4 cellular contexts compared by ENCODE assay signal in genomic region chr15:90228960-90229359, GRCh38. TPM values are rescaled to one million over a fixed set of nuclear protein-coding genes. Genes with fewer than 3 reads are reported as not detected.
DNase-seq lines count a peak whose midpoint lies in the region.
"Had no signal": no experiment of that assay in that cellular context is flagged by ENCODE, and none has a peak within 500 bp of the region (broad histone marks: within the 10 kb centered on the region; RNA-seq: fewer than 3 reads in every experiment).

No MANE protein-coding gene starts in this region.

- no peak for DNase-seq in activated naive CD8-positive, alpha-beta T cell treated with anti-CD3 and anti-CD28 coated beads for 36 hours
- DNase-seq: ACHN; activated CD4-positive, CD25-positive, alpha-beta regulatory T cell treated with anti-CD3 and anti-CD28 coated beads, Interleukin-2, amount 50 U/mL, for 72 hours had no signal

- no peak overlapping the region for H3K4me3 Mint-ChIP-seq in activated naive CD8-positive, alpha-beta T cell
- no peak overlapping the region for H3K4me3 Mint-ChIP-seq in activated naive CD8-positive, alpha-beta T cell treated with anti-CD3 and anti-CD28 coated beads for 36 hours

- no peaks in the 10 kb centered on the region for H3K27me3 Mint-ChIP-seq in activated naive CD8-positive, alpha-beta T cell
- no peaks in the 10 kb centered on the region for H3K27me3 Mint-ChIP-seq in activated naive CD8-positive, alpha-beta T cell treated with anti-CD3 and anti-CD28 coated beads for 36 hours

- peaks cover 11% of the 10 kb centered on the region for H3K36me3 Mint-ChIP-seq in activated naive CD8-positive, alpha-beta T cell
- peaks cover 26% of the 10 kb centered on the region for H3K36me3 Mint-ChIP-seq in activated naive CD8-positive, alpha-beta T cell treated with anti-CD3 and anti-CD28 coated beads for 36 hours

- no peaks in the 10 kb centered on the region for H3K9me3 Mint-ChIP-seq in activated naive CD8-positive, alpha-beta T cell (ENCODE audit: low read depth)
- H3K9me3 Mint-ChIP-seq in activated naive CD8-positive, alpha-beta T cell treated with anti-CD3 and anti-CD28 coated beads for 36 hours = no peaks in the 10 kb centered on the region

- peaks cover 39% of the 10 kb centered on the region for H3K4me1 Mint-ChIP-seq in activated naive CD8-positive, alpha-beta T cell (ENCODE audit: low read depth)
- H3K4me1 Mint-ChIP-seq in activated naive CD8-positive, alpha-beta T cell treated with anti-CD3 and anti-CD28 coated beads for 36 hours = peaks cover 22% of the 10 kb centered on the region

- peak overlapping the region; percentile 80 for H3K27ac Mint-ChIP-seq in activated naive CD8-positive, alpha-beta T cell
- H3K27ac Mint-ChIP-seq in activated naive CD8-positive, alpha-beta T cell treated with anti-CD3 and anti-CD28 coated beads for 36 hours = no peak overlapping the region

RNA-seq across cellular contexts. Expression of gene CIB1, which starts 4.8 kb away (rescaled TPM):
- 100 to 1,000 TPM; 181 to 190 TPM for total RNA-seq in activated naive CD8-positive, alpha-beta T cell treated with anti-CD3 and anti-CD28 coated beads for 36 hours

RNA-seq across cellular contexts. Expression of gene GDPGP1, which starts 5.0 kb away (rescaled TPM):
- 10 to 100 TPM in 1 of 2 experiments, 1 to 10 TPM in 1; 8.3 to 11.8 TPM for total RNA-seq in activated naive CD8-positive, alpha-beta T cell treated with anti-CD3 and anti-CD28 coated beads for 36 hours

RNA-seq across cellular contexts. Expression of gene TTLL13, which starts 20.4 kb away (rescaled TPM):
- total RNA-seq in activated naive CD8-positive, alpha-beta T cell treated with anti-CD3 and anti-CD28 coated beads for 36 hours = under 1 TPM; 0.41 to 0.54 TPM

RNA-seq across cellular contexts. Expression of gene SEMA4B, which starts 27.8 kb away (rescaled TPM):
- 1 to 10 TPM; 3.0 to 4.1 TPM for total RNA-seq in activated naive CD8-positive, alpha-beta T cell treated with anti-CD3 and anti-CD28 coated beads for 36 hours

RNA-seq across cellular contexts. Expression of gene NGRN, which starts 36.5 kb away (rescaled TPM):
- total RNA-seq in activated naive CD8-positive, alpha-beta T cell treated with anti-CD3 and anti-CD28 coated beads for 36 hours = 10 to 100 TPM; 24.3 TPM
